ENCODE assay signal across 6 cellular contexts in genomic region chr14:75011356-75012097, GRCh38. TPM values are rescaled to one million over a fixed set of nuclear protein-coding genes. Genes with fewer than 3 reads are reported as not detected.
DNase-seq lines count a peak whose midpoint lies in the region; ATAC-seq, FAIRE-seq and TF ChIP-seq lines count a peak whose summit lies in the region.

No MANE protein-coding gene starts in this region.

- H3K4me1 ChIP-seq in kidney (ENCODE audit: control insufficient read depth in 1 of 2, insufficient read depth in 1 of 2, low read depth in 1 of 2, low read length in 2 of 2): no peaks in the 10 kb centered on the region

- no peak for FAIRE-seq in kidney (lab: Jason Lieb, UNC)

- H3K27me3 Mint-ChIP-seq in activated CD4-positive, alpha-beta T cell treated with anti-CD3 and anti-CD28 coated beads, Interleukin-2, amount 10 ng/mL, durations not matched to agents 7 days and 5 days: no peaks in the 10 kb centered on the region

- intact Hi-C loops in kidney (cut with DNase I): no loop called here

- H3K36me3 ChIP-seq in kidney (ENCODE audit: control insufficient read depth in 1 of 2, insufficient read depth in 2 of 2, low read length in 2 of 2): peaks cover 20 to 71% of the 10 kb centered on the region in 2 donors

- H3K9me3 ChIP-seq in kidney (ENCODE audit: control insufficient read depth in 1 of 2, low read length in 2 of 2): no peaks in the 10 kb centered on the region

- H3K36me3 Mint-ChIP-seq in activated CD4-positive, alpha-beta T cell treated with anti-CD3 and anti-CD28 coated beads, Interleukin-2, amount 10 ng/mL, durations not matched to agents 7 days and 5 days (ENCODE audit: low read depth): peaks cover 50% of the 10 kb centered on the region

- TF ChIP-seq CTCF in kidney (IDR thresholded peaks at IDR 0.05; ENCODE audit: borderline replicate concordance, extremely low read depth, insufficient read depth): no peak

- DNase-seq in AG08396 (ENCODE audit: low spot score) (peak; percentile 48), kidney (no peak), hippocampal formation (lab: John Stamatoyannopoulos, UW) (no peak), SHP77 treated with DMSO at 0.1 percent for 48 hours (lab: John Stamatoyannopoulos, UW) (no peak)
- no peak for DNase-seq in activated CD4-positive, alpha-beta T cell treated with anti-CD3 and anti-CD28 coated beads, Interleukin-2, amount 10 ng/mL, durations not matched to agents 7 days and 5 days

- peak overlapping the region; percentile 23 to 33 for H3K27ac ChIP-seq in kidney (ENCODE audit: low read depth in 2 of 2, low read length in 2 of 2)

- no peak overlapping the region for H3K9ac ChIP-seq in kidney (ENCODE audit: low read length in 2 of 2)

- CTCF ChIA-PET in activated CD4-positive, alpha-beta T cell treated with anti-CD3 and anti-CD28 coated beads, Interleukin-2, amount 10 ng/mL, durations not matched to agents 7 days and 5 days (lab: Charles Lee): interaction anchor here (3.3 kb wide), 1 partner anchor 12 kb away, joined by 10 read pairs; no protein-coding TSS in a partner anchor

- H3K4me1 Mint-ChIP-seq in activated CD4-positive, alpha-beta T cell treated with anti-CD3 and anti-CD28 coated beads, Interleukin-2, amount 10 ng/mL, durations not matched to agents 7 days and 5 days: peaks cover 29% of the 10 kb centered on the region

- POLR2A ChIA-PET in activated CD4-positive, alpha-beta T cell treated with anti-CD3 and anti-CD28 coated beads, Interleukin-2, amount 10 ng/mL, durations not matched to agents 7 days and 5 days (lab: Charles Lee): no interaction called here

- no peak overlapping the region for H3K4me3 ChIP-seq in kidney (ENCODE audit: low read length in 2 of 2)

- peak overlapping the region; percentile 46 for H3K27ac Mint-ChIP-seq in activated CD4-positive, alpha-beta T cell treated with anti-CD3 and anti-CD28 coated beads, Interleukin-2, amount 10 ng/mL, durations not matched to agents 7 days and 5 days

- H3K9me3 Mint-ChIP-seq in activated CD4-positive, alpha-beta T cell treated with anti-CD3 and anti-CD28 coated beads, Interleukin-2, amount 10 ng/mL, durations not matched to agents 7 days and 5 days: no peaks in the 10 kb centered on the region

- no peak for ATAC-seq in HG03039 (IDR thresholded peaks at IDR 0.05; ENCODE audit: unreplicated experiment)

- H3K4me3 Mint-ChIP-seq in activated CD4-positive, alpha-beta T cell treated with anti-CD3 and anti-CD28 coated beads, Interleukin-2, amount 10 ng/mL, durations not matched to agents 7 days and 5 days: no peak overlapping the region

RNA-seq across cellular contexts. Expression of gene EIF2B2, which starts 8.8 kb away (rescaled TPM):
- total RNA-seq in activated CD4-positive, alpha-beta T cell treated with anti-CD3 and anti-CD28 coated beads, Interleukin-2, amount 10 ng/mL, durations not matched to agents 7 days and 5 days: 10 to 100 TPM; 53.0 to 58.1 TPM
- 44.0 TPM for total RNA-seq in kidney
- polyA plus RNA-seq in kidney (ENCODE audit: insufficient read depth, low read depth, low replicate concordance): 60.6 TPM

RNA-seq across cellular contexts. Expression of gene MLH3, which starts 39.7 kb away (rescaled TPM):
- total RNA-seq in activated CD4-positive, alpha-beta T cell treated with anti-CD3 and anti-CD28 coated beads, Interleukin-2, amount 10 ng/mL, durations not matched to agents 7 days and 5 days: 10 to 100 TPM; 17.0 to 17.3 TPM
- total RNA-seq in kidney: 31.2 TPM
- 21.7 TPM for polyA plus RNA-seq in kidney (ENCODE audit: insufficient read depth, low read depth, low replicate concordance)

RNA-seq across cellular contexts. Expression of gene ACYP1, which starts 52.3 kb away (rescaled TPM):
- 10 to 100 TPM; 52.4 to 62.0 TPM for total RNA-seq in activated CD4-positive, alpha-beta T cell treated with anti-CD3 and anti-CD28 coated beads, Interleukin-2, amount 10 ng/mL, durations not matched to agents 7 days and 5 days
- 20.6 TPM for total RNA-seq in kidney
- 16.8 TPM for polyA plus RNA-seq in kidney (ENCODE audit: insufficient read depth, low read depth, low replicate concordance)

RNA-seq across cellular contexts. Expression of gene PGF, which starts 56.1 kb away (rescaled TPM):
- under 1 TPM; 0.12 to 0.15 TPM for total RNA-seq in activated CD4-positive, alpha-beta T cell treated with anti-CD3 and anti-CD28 coated beads, Interleukin-2, amount 10 ng/mL, durations not matched to agents 7 days and 5 days
- 9.3 TPM for total RNA-seq in kidney
- 12.1 TPM for polyA plus RNA-seq in kidney (ENCODE audit: insufficient read depth, low read depth, low replicate concordance)

RNA-seq across cellular contexts. Expression of gene ZC2HC1C, which starts 57.9 kb away (rescaled TPM):
- total RNA-seq in activated CD4-positive, alpha-beta T cell treated with anti-CD3 and anti-CD28 coated beads, Interleukin-2, amount 10 ng/mL, durations not matched to agents 7 days and 5 days: 1 to 10 TPM; 3.1 to 3.3 TPM
- 6.7 TPM for total RNA-seq in kidney
- polyA plus RNA-seq in kidney (ENCODE audit: insufficient read depth, low read depth, low replicate concordance): 11.9 TPM
